ENCODE assay signal across 1 cellular context in the genomic region with DNA sequence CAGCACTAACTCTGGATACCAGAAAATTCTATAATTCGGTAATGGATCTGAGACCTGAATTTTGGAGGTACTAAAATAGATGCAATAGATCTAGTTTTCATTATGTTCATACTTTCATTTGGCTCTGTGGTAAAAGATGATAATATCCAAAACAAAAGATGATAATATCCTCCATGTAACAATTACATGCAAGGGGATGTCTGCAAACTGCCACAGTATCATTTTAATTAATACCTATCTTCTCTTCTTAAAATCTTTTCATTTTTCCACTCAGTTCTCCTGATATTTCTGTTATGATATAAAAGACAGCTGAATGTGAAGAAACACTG.
TF ChIP-seq lines count a peak whose summit lies in the region.

No MANE protein-coding gene starts in this region.

TF ChIP-seq in K562, 482 proteins besides CTCF, POLR2A, EP300 and RAD21:
- TF ChIP-seq ZBTB26 (CRISPR knock-in tag; IDR thresholded peaks at IDR 0.05): no peak
- TF ChIP-seq KHSRP (IDR thresholded peaks at IDR 0.05): peak; percentile 63; the same call in 1 of the 2 replicates
- TF ChIP-seq NCOA2 (IDR thresholded peaks at IDR 0.05; ENCODE audit: partially characterized antibody in 2 of 2): peak in 1 of 2 experiments; percentile 95
- TF ChIP-seq TAF9B (IDR thresholded peaks at IDR 0.05; ENCODE audit: partially characterized antibody): peak; percentile 15
- no peak for TF ChIP-seq TBP (optimal IDR thresholded peaks at IDR 0.05; ENCODE audit: low read depth, low read length)
- TF ChIP-seq MAFF (IDR thresholded peaks at IDR 0.05; ENCODE audit: low read length): no peak
- TF ChIP-seq, protein P1, sequence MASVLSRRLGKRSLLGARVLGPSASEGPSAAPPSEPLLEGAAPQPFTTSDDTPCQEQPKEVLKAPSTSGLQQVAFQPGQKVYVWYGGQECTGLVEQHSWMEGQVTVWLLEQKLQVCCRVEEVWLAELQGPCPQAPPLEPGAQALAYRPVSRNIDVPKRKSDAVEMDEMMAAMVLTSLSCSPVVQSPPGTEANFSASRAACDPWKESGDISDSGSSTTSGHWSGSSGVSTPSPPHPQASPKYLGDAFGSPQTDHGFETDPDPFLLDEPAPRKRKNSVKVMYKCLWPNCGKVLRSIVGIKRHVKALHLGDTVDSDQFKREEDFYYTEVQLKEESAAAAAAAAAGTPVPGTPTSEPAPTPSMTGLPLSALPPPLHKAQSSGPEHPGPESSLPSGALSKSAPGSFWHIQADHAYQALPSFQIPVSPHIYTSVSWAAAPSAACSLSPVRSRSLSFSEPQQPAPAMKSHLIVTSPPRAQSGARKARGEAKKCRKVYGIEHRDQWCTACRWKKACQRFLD (CRISPR knock-in tag; IDR thresholded peaks at IDR 0.05): 0 out of 2 replicates have a peak, but pooled peaks have one; percentile 18
- no peak for TF ChIP-seq CHD7 (IDR thresholded peaks at IDR 0.05; ENCODE audit: low read depth, low read length)
- TF ChIP-seq RFX1 (IDR thresholded peaks at IDR 0.05): 0 out of 2 replicates have a peak, but pooled peaks have one; percentile 12
- TF ChIP-seq SMAD3 (CRISPR knock-in tag; conservative IDR thresholded peaks at IDR 0.05): no peak
- no peak for TF ChIP-seq HIVEP1 (CRISPR knock-in tag; IDR thresholded peaks at IDR 0.05)
- TF ChIP-seq RBM34 (IDR thresholded peaks at IDR 0.05; ENCODE audit: borderline replicate concordance, insufficient read depth, low read length): no peak
